31 cellular contexts compared by ENCODE assay signal in genomic region chrX:50447535-50447934, GRCh38. TPM values are rescaled to one million over a fixed set of nuclear protein-coding genes. Genes with fewer than 3 reads are reported as not detected.
"Had no signal": no experiment of that assay in that cellular context is flagged by ENCODE, and none has a peak within 500 bp of the region (broad histone marks: within the 10 kb centered on the region; RNA-seq: fewer than 3 reads in every experiment).

No MANE protein-coding gene starts in this region.

- H3K4me1 ChIP-seq: stomach, suprapubic skin, testis, thyroid gland, tibial artery, tibial nerve, transverse colon, upper lobe of left lung, upper lobe of right lung, uterus, vagina had no signal

- H3K4me1 Mint-ChIP-seq: stimulated activated effector memory CD8-positive, alpha-beta T cell treated with anti-CD3 and anti-CD28 coated beads, Interleukin-12 subunit alpha, Interleukin-12 subunit beta, amount 100 ng/mL, for 72 hours; stimulated activated memory B cell treated with anti-CD40 and anti-IgM and Interleukin-4, amounts not matched to agents 10 μg/mL and 1 μg/mL and 100 μg/mL, for 72 hours; stimulated activated naive B cell treated with anti-CD40 and anti-IgM and Interleukin-4, amounts not matched to agents 10 μg/mL and 1 μg/mL and 100 μg/mL, for 72 hours; stimulated activated naive CD8-positive, alpha-beta T cell treated with anti-CD3 and anti-CD28 coated beads, Interleukin-15, amount 100 ng/mL, for 72 hours had no signal

- ATAC-seq: stimulated activated effector memory CD8-positive, alpha-beta T cell treated with anti-CD3 and anti-CD28 coated beads, Interleukin-12 subunit alpha, Interleukin-12 subunit beta, amount 100 ng/mL, for 72 hours; stimulated activated memory B cell treated with anti-CD40 and anti-IgM and Interleukin-4, amounts not matched to agents 10 μg/mL and 1 μg/mL and 100 μg/mL, for 72 hours; stimulated activated naive B cell treated with anti-CD40 and anti-IgM and Interleukin-4, amounts not matched to agents 10 μg/mL and 1 μg/mL and 100 μg/mL, for 72 hours; stimulated activated naive CD8-positive, alpha-beta T cell treated with anti-CD3 and anti-CD28 coated beads, Interleukin-15, amount 100 ng/mL, for 72 hours; stimulated activated naive CD8-positive, alpha-beta T cell treated with anti-CD3 and anti-CD28 coated beads, Interleukin-15, Interleukin-2, amounts not matched to agents 100 U/mL and 50 U/mL, for 24 hours; upper lobe of right lung had no signal

- H3K9me3 ChIP-seq: stomach, suprapubic skin, testis, thoracic aorta, thyroid gland, tibial artery, tibial nerve, transverse colon, upper lobe of left lung, upper lobe of right lung, uterus, vagina had no signal

- H3K27me3 ChIP-seq: suprapubic skin, testis, thyroid gland, tibial artery, transverse colon, upper lobe of left lung, upper lobe of right lung, uterus, vagina had no signal

- H3K9me3 Mint-ChIP-seq: stimulated activated effector memory CD8-positive, alpha-beta T cell treated with anti-CD3 and anti-CD28 coated beads, Interleukin-12 subunit alpha, Interleukin-12 subunit beta, amount 100 ng/mL, for 72 hours; stimulated activated memory B cell treated with anti-CD40 and anti-IgM and Interleukin-4, amounts not matched to agents 10 μg/mL and 1 μg/mL and 100 μg/mL, for 72 hours; stimulated activated naive CD8-positive, alpha-beta T cell treated with anti-CD3 and anti-CD28 coated beads, Interleukin-15, amount 100 ng/mL, for 72 hours; stimulated activated naive CD8-positive, alpha-beta T cell treated with anti-CD3 and anti-CD28 coated beads, Interleukin-15, Interleukin-2, amounts not matched to agents 100 ng/mL and 50 ng/mL, for 24 hours had no signal

- FAIRE-seq: urothelium cell line had no signal

- H3K27me3 Mint-ChIP-seq: stimulated activated memory B cell treated with anti-CD40 and anti-IgM and Interleukin-4, amounts not matched to agents 10 μg/mL and 1 μg/mL and 100 μg/mL, for 72 hours; stimulated activated naive CD8-positive, alpha-beta T cell treated with anti-CD3 and anti-CD28 coated beads, Interleukin-15, amount 100 ng/mL, for 72 hours; type B pancreatic cell had no signal

- H3K36me3 ChIP-seq: stomach, suprapubic skin, thoracic aorta, thyroid gland, tibial artery, tibial nerve, transverse colon, upper lobe of left lung, upper lobe of right lung, uterus, vagina had no signal

- H3K27ac Mint-ChIP-seq: stimulated activated effector memory CD8-positive, alpha-beta T cell treated with anti-CD3 and anti-CD28 coated beads, Interleukin-12 subunit alpha, Interleukin-12 subunit beta, amount 100 ng/mL, for 72 hours; stimulated activated memory B cell treated with anti-CD40 and anti-IgM and Interleukin-4, amounts not matched to agents 10 μg/mL and 1 μg/mL and 100 μg/mL, for 72 hours; stimulated activated naive B cell treated with anti-CD40 and anti-IgM and Interleukin-4, amounts not matched to agents 10 μg/mL and 1 μg/mL and 100 μg/mL, for 72 hours; stimulated activated naive CD8-positive, alpha-beta T cell treated with anti-CD3 and anti-CD28 coated beads, Interleukin-15, amount 100 ng/mL, for 72 hours; stimulated activated naive CD8-positive, alpha-beta T cell treated with anti-CD3 and anti-CD28 coated beads, Interleukin-15, Interleukin-2, amounts not matched to agents 100 ng/mL and 50 ng/mL, for 24 hours; type B pancreatic cell had no signal

- H3K36me3 Mint-ChIP-seq: stimulated activated effector memory CD8-positive, alpha-beta T cell treated with anti-CD3 and anti-CD28 coated beads, Interleukin-12 subunit alpha, Interleukin-12 subunit beta, amount 100 ng/mL, for 72 hours; stimulated activated memory B cell treated with anti-CD40 and anti-IgM and Interleukin-4, amounts not matched to agents 10 μg/mL and 1 μg/mL and 100 μg/mL, for 72 hours; stimulated activated naive B cell treated with anti-CD40 and anti-IgM and Interleukin-4, amounts not matched to agents 10 μg/mL and 1 μg/mL and 100 μg/mL, for 72 hours; type B pancreatic cell had no signal

- H3K4me3 Mint-ChIP-seq: stimulated activated effector memory CD8-positive, alpha-beta T cell treated with anti-CD3 and anti-CD28 coated beads, Interleukin-12 subunit alpha, Interleukin-12 subunit beta, amount 100 ng/mL, for 72 hours; stimulated activated memory B cell treated with anti-CD40 and anti-IgM and Interleukin-4, amounts not matched to agents 10 μg/mL and 1 μg/mL and 100 μg/mL, for 72 hours; stimulated activated naive B cell treated with anti-CD40 and anti-IgM and Interleukin-4, amounts not matched to agents 10 μg/mL and 1 μg/mL and 100 μg/mL, for 72 hours; stimulated activated naive CD8-positive, alpha-beta T cell treated with anti-CD3 and anti-CD28 coated beads, Interleukin-15, amount 100 ng/mL, for 72 hours; stimulated activated naive CD8-positive, alpha-beta T cell treated with anti-CD3 and anti-CD28 coated beads, Interleukin-15, Interleukin-2, amounts not matched to agents 100 ng/mL and 50 ng/mL, for 24 hours; type B pancreatic cell had no signal

- H3K27ac ChIP-seq: stomach, suprapubic skin, testis, thoracic aorta, thyroid gland, tibial artery, tibial nerve, transverse colon, upper lobe of left lung, upper lobe of right lung, uterus, vagina had no signal

- DNase-seq: stimulated activated CD4-positive, alpha-beta T cell treated with anti-CD3 and anti-CD28 coated beads, Interleukin-2, amount 100 ng/mL, for 48 hours; stimulated activated CD4-positive, alpha-beta T cell treated with anti-CD3 and anti-CD28 coated beads, Interleukin-4, amount 100 ng/mL, for 1 hour; stimulated activated CD4-positive, alpha-beta T cell treated with anti-CD3 and anti-CD28 coated beads, Interleukin-4, amount 100 ng/mL, for 24 hours; stimulated activated CD4-positive, alpha-beta T cell treated with anti-CD3 and anti-CD28 coated beads, Interleukin-4, amount 100 ng/mL, for 4 hours; stimulated activated CD8-positive, alpha-beta memory T cell treated with anti-CD3 and anti-CD28 coated beads, Interleukin-4, amount 100 ng/mL, for 48 hours; stimulated activated naive B cell treated with anti-CD40 and anti-IgM and Interleukin-4, amounts not matched to agents 10 μg/mL and 1 μg/mL and 100 μg/mL, for 72 hours; stimulated activated naive CD4-positive, alpha-beta T cell; stimulated activated naive CD4-positive, alpha-beta T cell treated with Interleukin-2 at 50 U/mL for 16 hours; stimulated activated naive CD8-positive, alpha-beta T cell treated with anti-CD3 and anti-CD28 coated beads, Interleukin-15, amount 100 ng/mL, for 72 hours; stimulated activated naive CD8-positive, alpha-beta T cell treated with anti-CD3 and anti-CD28 coated beads, Interleukin-15, Interleukin-2, amounts not matched to agents 100 U/mL and 50 U/mL, for 24 hours; stomach; substantia nigra; testis; thyroid gland; tibial artery; transverse colon; trophoblast cell; upper lobe of left lung; upper lobe of right lung; uterus had no signal

- H3K4me3 ChIP-seq: stomach, suprapubic skin, testis, thoracic aorta, thyroid gland, tibial artery, tibial nerve, transverse colon, upper lobe of left lung, upper lobe of right lung, uterus, vagina had no signal

RNA-seq across cellular contexts. Expression of gene DGKK, which starts 23.1 kb away (rescaled TPM):
- total RNA-seq: subcutaneous adipose tissue, suprapubic skin, thoracic aorta, thyroid gland, tibial nerve, ureter had no signal
